In genomic region chr15:67199881-67200763, GRCh38 we compare ENCODE assay signal across 15 cellular contexts. TPM values are rescaled to one million over a fixed set of nuclear protein-coding genes. Genes with fewer than 3 reads are reported as not detected.
DNase-seq lines count a peak whose midpoint lies in the region; ATAC-seq and TF ChIP-seq lines count a peak whose summit lies in the region.
"Had no signal": no experiment of that assay in that cellular context is flagged by ENCODE, and none has a peak within 500 bp of the region (broad histone marks: within the 10 kb centered on the region; RNA-seq: fewer than 3 reads in every experiment).

No MANE protein-coding gene starts in this region.

- no peak for ATAC-seq in activated T-cell treated with anti-CD3 and anti-CD28 coated beads, Interleukin-2, amount 50 U/mL, for 72 hours (replicated peaks in 1 of 2)
- no peak for ATAC-seq in activated B cell treated with CpG ODN at 0.5 μM for 24 hours (ENCODE audit: low read depth)
- no peak for ATAC-seq in HG03196 (IDR thresholded peaks at IDR 0.05; ENCODE audit: unreplicated experiment)
- ATAC-seq in HG02885 (IDR thresholded peaks at IDR 0.05; ENCODE audit: poor library complexity, unreplicated experiment): no peak
- no peak for ATAC-seq in GM21529 (IDR thresholded peaks at IDR 0.05; ENCODE audit: unreplicated experiment)
- ATAC-seq: naive thymus-derived CD8-positive, alpha-beta T cell had no signal

- no peak overlapping the region for H3K9ac ChIP-seq in subcutaneous abdominal adipose tissue (ENCODE audit: low read length in 5 of 5)

- H3K27ac Mint-ChIP-seq in activated T-cell treated with anti-CD3 and anti-CD28 coated beads, Interleukin-2, amount 50 U/mL, for 72 hours: peak overlapping the region; percentile 34
- H3K27ac Mint-ChIP-seq in activated B cell treated with CpG ODN at 0.5 μM for 24 hours: peak overlapping the region; percentile 37

- H3K9me3 Mint-ChIP-seq in activated T-cell treated with anti-CD3 and anti-CD28 coated beads, Interleukin-2, amount 50 U/mL, for 72 hours: no peaks in the 10 kb centered on the region
- H3K9me3 Mint-ChIP-seq in activated B cell treated with CpG ODN at 0.5 μM for 24 hours: no peaks in the 10 kb centered on the region
- H3K9me3 Mint-ChIP-seq: naive thymus-derived CD8-positive, alpha-beta T cell had no signal

- intact Hi-C loops in activated B cell treated with CpG ODN at 0.5 μM for 24 hours (cut with micrococcal nuclease): no loop called here
- intact Hi-C loops in left ventricle myocardium inferior (cut with micrococcal nuclease): no loop called here

- POLR2A ChIA-PET in activated B cell treated with CpG ODN at 0.5 μM for 24 hours (lab: Charles Lee): interaction anchor here (0.6 to 1.1 kb wide), 2 partner anchors 40 to 134 kb away, joined by 3 to 7 read pairs; partner anchors contain the start of gene SMAD3

- peak overlapping the region; percentile 9 for H3K27ac ChIP-seq in left ventricle myocardium inferior (replicated peaks)
- H3K27ac ChIP-seq in subcutaneous abdominal adipose tissue (ENCODE audit: low read depth, low read length): peak overlapping the region; percentile 84
- H3K27ac ChIP-seq: PC-9 had no signal

- no peak overlapping the region for H3K4me3 ChIP-seq in left ventricle myocardium inferior
- no peak overlapping the region for H3K4me3 ChIP-seq in subcutaneous abdominal adipose tissue (ENCODE audit: low read depth in 1 of 5, low read length in 5 of 5)
- H3K4me3 ChIP-seq: MG63, PC-9 had no signal

- peaks cover 10% of the 10 kb centered on the region for H3K4me1 Mint-ChIP-seq in activated T-cell treated with anti-CD3 and anti-CD28 coated beads, Interleukin-2, amount 50 U/mL, for 72 hours (ENCODE audit: low read depth)
- peaks cover 21% of the 10 kb centered on the region for H3K4me1 Mint-ChIP-seq in activated B cell treated with CpG ODN at 0.5 μM for 24 hours

- no peak overlapping the region for H3K4me3 Mint-ChIP-seq in activated T-cell treated with anti-CD3 and anti-CD28 coated beads, Interleukin-2, amount 50 U/mL, for 72 hours
- H3K4me3 Mint-ChIP-seq in activated B cell treated with CpG ODN at 0.5 μM for 24 hours: no peak overlapping the region
- H3K4me3 Mint-ChIP-seq: naive thymus-derived CD8-positive, alpha-beta T cell had no signal

- H3K4me1 ChIP-seq in left ventricle myocardium inferior (peaks cover 70% of the 10 kb centered on the region), subcutaneous abdominal adipose tissue (ENCODE audit: control insufficient read depth in 5 of 5, insufficient read depth in 5 of 5, low read length in 5 of 5) (peaks cover 6 to 30% (median 14%) of the 10 kb centered on the region in 5 donors)

- peaks cover 7 to 22% of the 10 kb centered on the region in 2 donors for H3K36me3 Mint-ChIP-seq in activated T-cell treated with anti-CD3 and anti-CD28 coated beads, Interleukin-2, amount 50 U/mL, for 72 hours (ENCODE audit: insufficient read depth in 2 of 2)
- H3K36me3 Mint-ChIP-seq in activated B cell treated with CpG ODN at 0.5 μM for 24 hours (ENCODE audit: low read depth): peaks cover 50% of the 10 kb centered on the region

- DNase-seq in activated T-cell treated with anti-CD3 and anti-CD28 coated beads, Interleukin-2, amount 50 U/mL, for 72 hours: no peak
- DNase-seq in activated T-cell treated with anti-CD3 and anti-CD28 coated beads for 4 hours (no peak), activated B cell treated with CpG ODN at 0.5 μM for 24 hours (no peak), left ventricle myocardium inferior (no peak)
- DNase-seq: ACHN; activated naive CD4-positive, alpha-beta T cell treated with anti-CD3 and anti-CD28 coated beads, Interleukin-2, amount 50 U/mL, for 16 hours; MG63; naive thymus-derived CD8-positive, alpha-beta T cell; NCI-H226; T1000 had no signal

- H3K9me3 ChIP-seq in left ventricle myocardium inferior (replicated peaks) (no peaks in the 10 kb centered on the region), subcutaneous abdominal adipose tissue (ENCODE audit: control insufficient read depth in 5 of 5, low read length in 5 of 5) (no peaks in the 10 kb centered on the region)
- H3K9me3 ChIP-seq: MG63 had no signal

- no peaks in the 10 kb centered on the region for H3K27me3 Mint-ChIP-seq in activated T-cell treated with anti-CD3 and anti-CD28 coated beads, Interleukin-2, amount 50 U/mL, for 72 hours (ENCODE audit: low read depth)
- H3K27me3 Mint-ChIP-seq in activated B cell treated with CpG ODN at 0.5 μM for 24 hours: no peaks in the 10 kb centered on the region
- H3K27me3 Mint-ChIP-seq: naive thymus-derived CD8-positive, alpha-beta T cell had no signal

- TF ChIP-seq CTCF in activated B cell treated with CpG ODN at 0.5 μM for 24 hours (IDR thresholded peaks at IDR 0.05) (no peak), left ventricle myocardium inferior (IDR thresholded peaks at IDR 0.05; ENCODE audit: borderline replicate concordance) (no peak)

- no peaks in the 10 kb centered on the region for H3K27me3 ChIP-seq in left ventricle myocardium inferior (ENCODE audit: low read depth)
- no peaks in the 10 kb centered on the region for H3K27me3 ChIP-seq in subcutaneous abdominal adipose tissue (ENCODE audit: control insufficient read depth in 5 of 5, insufficient read depth in 4 of 5, low read length in 5 of 5)
- H3K27me3 ChIP-seq: MG63 had no signal

- H3K36me3 ChIP-seq in left ventricle myocardium inferior (peaks cover 20% of the 10 kb centered on the region), subcutaneous abdominal adipose tissue (ENCODE audit: control insufficient read depth in 5 of 5, insufficient read depth in 5 of 5, low read length in 5 of 5) (peaks cover 4 to 17% (median 9%) of the 10 kb centered on the region in 5 donors)

- CTCF ChIA-PET in activated B cell treated with CpG ODN at 0.5 μM for 24 hours (lab: Charles Lee): no interaction called here

RNA-seq across cellular contexts. Expression of gene AAGAB, which starts 54.3 kb away (rescaled TPM):
- 10 to 100 TPM; 51.7 to 65.0 TPM for total RNA-seq in activated T-cell treated with anti-CD3 and anti-CD28 coated beads, Interleukin-2, amount 50 U/mL, for 72 hours
- total RNA-seq in activated B cell treated with CpG ODN at 0.5 μM for 24 hours: 48.5 and 50.8 TPM in 2 replicates
- 20.9 TPM for total RNA-seq in left ventricle myocardium inferior

RNA-seq across cellular contexts. Expression of gene IQCH, which starts 54.5 kb away (rescaled TPM):
- 1 to 10 TPM; 3.6 to 3.7 TPM for total RNA-seq in activated T-cell treated with anti-CD3 and anti-CD28 coated beads, Interleukin-2, amount 50 U/mL, for 72 hours
- total RNA-seq in activated B cell treated with CpG ODN at 0.5 μM for 24 hours (1.1 and 1.5 TPM in 2 replicates), left ventricle myocardium inferior (1.1 TPM)
